20 cellular contexts compared by ENCODE assay signal in genomic region chr5:158541535-158541934, GRCh38.
A peak's percentile ranks its signal among the peaks of the same experiment; 100 is the strongest.
DNase-seq lines count a peak whose midpoint lies in the region; ATAC-seq and TF ChIP-seq lines count a peak whose summit lies in the region.
"Had no signal": no experiment of that assay in that cellular context is flagged by ENCODE, and none has a peak within 500 bp of the region (broad histone marks: within the 10 kb centered on the region; RNA-seq: fewer than 3 reads in every experiment).

No MANE protein-coding gene starts in this region.

- no peaks in the 10 kb centered on the region for H3K36me3 ChIP-seq in left lung

- no peaks in the 10 kb centered on the region for H3K4me1 ChIP-seq in left lung

- TF ChIP-seq CTCF in left lung (IDR thresholded peaks at IDR 0.05), result no peak

- H3K9me3 Mint-ChIP-seq in activated CD4-positive, alpha-beta T cell treated with anti-CD3 and anti-CD28 coated beads for 36 hours (ENCODE audit: low read depth), result peaks cover 2% of the 10 kb centered on the region
- H3K9me3 Mint-ChIP-seq in activated naive CD8-positive, alpha-beta T cell treated with anti-CD3 and anti-CD28 coated beads for 36 hours, result peaks cover 5% of the 10 kb centered on the region
- H3K9me3 Mint-ChIP-seq: IgD-negative memory B cell had no signal

- peak; percentile 9 for DNase-seq in activated CD4-positive, alpha-beta T cell treated with anti-CD3 and anti-CD28 coated beads for 36 hours
- DNase-seq in activated CD4-positive, alpha-beta T cell treated with anti-CD3 and anti-CD28 coated beads, Interleukin-2, amount 50 U/mL, for 48 hours, result no peak
- DNase-seq in stimulated activated CD4-positive, alpha-beta T cell treated with anti-CD3 and anti-CD28 coated beads, Interleukin-15, amount 100 ng/mL, for 24 hours, result peak; percentile 6
- no peak for DNase-seq in stimulated activated CD4-positive, alpha-beta T cell treated with anti-CD3 and anti-CD28 coated beads, Interleukin-2, amount 100 ng/mL, for 24 hours
- peak; percentile 11 for DNase-seq in activated naive CD8-positive, alpha-beta T cell treated with anti-CD3 and anti-CD28 coated beads for 36 hours
- DNase-seq in left lung, result no peak
- DNase-seq in Ammon's horn (ENCODE audit: low spot score), result no peak
- DNase-seq: ACHN, H7, Karpas-422, NCI-H1105 treated with DMSO at 0.1 percent for 48 hours, NCI-H2081 treated with DMSO at 0.1 percent for 48 hours, NCI-H446, NCI-H526, PC-3, Right ventricle myocardium superior had no signal

- H3K27ac Mint-ChIP-seq in activated CD4-positive, alpha-beta T cell treated with anti-CD3 and anti-CD28 coated beads for 36 hours, result no peak overlapping the region
- peak overlapping the region; percentile 84 for H3K27ac Mint-ChIP-seq in activated naive CD8-positive, alpha-beta T cell treated with anti-CD3 and anti-CD28 coated beads for 36 hours
- H3K27ac Mint-ChIP-seq: CD14-positive monocyte, IgD-negative memory B cell had no signal

- ATAC-seq in activated CD4-positive, alpha-beta T cell treated with anti-CD3 and anti-CD28 coated beads for 36 hours, result peak; percentile 50
- ATAC-seq in left lung, result no peak
- no peak for ATAC-seq in HG02840 (IDR thresholded peaks at IDR 0.05; ENCODE audit: low FRiP score, unreplicated experiment)
- ATAC-seq: PC-3 had no signal

- no peaks in the 10 kb centered on the region for H3K27me3 ChIP-seq in left lung

- no peaks in the 10 kb centered on the region for H3K36me3 Mint-ChIP-seq in activated CD4-positive, alpha-beta T cell treated with anti-CD3 and anti-CD28 coated beads for 36 hours (ENCODE audit: low read depth)
- no peaks in the 10 kb centered on the region for H3K36me3 Mint-ChIP-seq in activated naive CD8-positive, alpha-beta T cell treated with anti-CD3 and anti-CD28 coated beads for 36 hours
- H3K36me3 Mint-ChIP-seq: CD14-positive monocyte had no signal

- POLR2A ChIA-PET in activated CD4-positive, alpha-beta T cell treated with anti-CD3 and anti-CD28 coated beads for 36 hours (lab: Charles Lee), result no interaction called here

- no peaks in the 10 kb centered on the region for H3K27me3 Mint-ChIP-seq in activated CD4-positive, alpha-beta T cell treated with anti-CD3 and anti-CD28 coated beads for 36 hours
- H3K27me3 Mint-ChIP-seq in activated naive CD8-positive, alpha-beta T cell treated with anti-CD3 and anti-CD28 coated beads for 36 hours, result peaks cover 6% of the 10 kb centered on the region
- H3K27me3 Mint-ChIP-seq: IgD-negative memory B cell had no signal

- peaks cover 24% of the 10 kb centered on the region for H3K4me1 Mint-ChIP-seq in activated CD4-positive, alpha-beta T cell treated with anti-CD3 and anti-CD28 coated beads for 36 hours
- peaks cover 35% of the 10 kb centered on the region for H3K4me1 Mint-ChIP-seq in activated naive CD8-positive, alpha-beta T cell treated with anti-CD3 and anti-CD28 coated beads for 36 hours
- H3K4me1 Mint-ChIP-seq: CD14-positive monocyte had no signal

- no peak overlapping the region for H3K4me3 ChIP-seq in left lung

- CTCF ChIA-PET in activated CD4-positive, alpha-beta T cell treated with anti-CD3 and anti-CD28 coated beads for 36 hours (lab: Charles Lee), result no interaction called here

- H3K9me3 ChIP-seq in left lung, result no peaks in the 10 kb centered on the region

- H3K27ac ChIP-seq in left lung, result no peak overlapping the region
- H3K27ac ChIP-seq: 22Rv1 had no signal

- H3K4me3 Mint-ChIP-seq in activated CD4-positive, alpha-beta T cell treated with anti-CD3 and anti-CD28 coated beads for 36 hours, result no peak overlapping the region
- peak overlapping the region; percentile 37 for H3K4me3 Mint-ChIP-seq in activated naive CD8-positive, alpha-beta T cell treated with anti-CD3 and anti-CD28 coated beads for 36 hours
- H3K4me3 Mint-ChIP-seq: CD14-positive monocyte, IgD-negative memory B cell had no signal

- intact Hi-C loops in activated CD4-positive, alpha-beta T cell treated with anti-CD3 and anti-CD28 coated beads for 36 hours (cut with DNase I, micrococcal nuclease), result loop anchor here in 1 of 2 experiments (10.0 kb wide), 1 partner anchor 187 kb away; no protein-coding TSS in a partner anchor
- intact Hi-C loops in left lung (cut with DNase I), result no loop called here

Comparison
In these comparisons a context has a peak if more than half of its experiments do, and no peak if none do; other contexts are left out.
1. DNase-seq: peak in activated CD4-positive, alpha-beta T cell treated with anti-CD3 and anti-CD28 coated beads for 36 hours (single experiment), stimulated activated CD4-positive, alpha-beta T cell treated with anti-CD3 and anti-CD28 coated beads, Interleukin-15, amount 100 ng/mL, for 24 hours (single experiment) and activated naive CD8-positive, alpha-beta T cell treated with anti-CD3 and anti-CD28 coated beads for 36 hours (single experiment); none in activated CD4-positive, alpha-beta T cell treated with anti-CD3 and anti-CD28 coated beads, Interleukin-2, amount 50 U/mL, for 48 hours (0 of 2), stimulated activated CD4-positive, alpha-beta T cell treated with anti-CD3 and anti-CD28 coated beads, Interleukin-2, amount 100 ng/mL, for 24 hours (0 of 2), left lung (0 of 2) and Ammon's horn (single experiment).